15 cellular contexts compared by ENCODE assay signal in genomic region chr2:237964578-237965404, GRCh38. TPM values are rescaled to one million over a fixed set of nuclear protein-coding genes. Genes with fewer than 3 reads are reported as not detected.
DNase-seq lines count a peak whose midpoint lies in the region; ATAC-seq and TF ChIP-seq lines count a peak whose summit lies in the region.
"Had no signal": no experiment of that assay in that cellular context is flagged by ENCODE, and none has a peak within 500 bp of the region (broad histone marks: within the 10 kb centered on the region; RNA-seq: fewer than 3 reads in every experiment).

No MANE protein-coding gene starts in this region.

- H3K79me1 ChIP-seq in neuronal stem cell (ENCODE audit: low read depth, low read length): peaks cover 12% of the 10 kb centered on the region

- H3K36me3 Mint-ChIP-seq in activated CD4-positive, alpha-beta T cell treated with anti-CD3 and anti-CD28 coated beads, Interleukin-2, amount 10 ng/mL, durations not matched to agents 7 days and 5 days (ENCODE audit: low read depth): peaks cover 13% of the 10 kb centered on the region
- H3K36me3 Mint-ChIP-seq in progenitor cell of endocrine pancreas (ENCODE audit: insufficient read depth): peaks cover 2% of the 10 kb centered on the region

- peaks cover 4 to 7% of the 10 kb centered on the region in 2 donors for H3K36me3 ChIP-seq in neuronal stem cell (replicated peaks in 1 of 2; ENCODE audit: control insufficient read depth in 2 of 2, insufficient read depth in 2 of 2, low read length in 2 of 2)
- H3K36me3 ChIP-seq: suprapubic skin had no signal

- no peak overlapping the region for H3K14ac ChIP-seq in neuronal stem cell (ENCODE audit: low read length)

- no peak for TF ChIP-seq CTCF in progenitor cell of endocrine pancreas (IDR thresholded peaks at IDR 0.05; ENCODE audit: unreplicated experiment)

- no peak overlapping the region for H2BK120ac ChIP-seq in neuronal stem cell (ENCODE audit: low read depth, low read length)

- no peak overlapping the region for H4K8ac ChIP-seq in neuronal stem cell (ENCODE audit: low read depth, low read length)

- H2BK5ac ChIP-seq in neuronal stem cell (ENCODE audit: low read length): no peak overlapping the region

- peak; percentile 51 for ATAC-seq in esophagus mucosa
- no peak for ATAC-seq in HG02610 (IDR thresholded peaks at IDR 0.05; ENCODE audit: unreplicated experiment)
- ATAC-seq: activated CD4-positive, alpha-beta T cell treated with anti-CD3 and anti-CD28 coated beads for 36 hours had no signal

- H2AFZ ChIP-seq in neuronal stem cell (ENCODE audit: low read length): no peak overlapping the region

- DNase-seq in activated CD4-positive, alpha-beta T cell treated with anti-CD3 and anti-CD28 coated beads, Interleukin-2, amount 10 ng/mL, durations not matched to agents 7 days and 5 days: no peak
- no peak for DNase-seq in activated CD4-positive, alpha-beta T cell treated with anti-CD3 and anti-CD28 coated beads, Interleukin-2, amount 50 U/mL, for 48 hours
- DNase-seq in RPMI7951 (ENCODE audit: low read depth): peak; percentile 19
- no peak for DNase-seq in progenitor cell of endocrine pancreas (ENCODE audit: low spot score, unreplicated experiment)
- DNase-seq in NCI-H446 treated with DMSO at 0.1 percent for 48 hours (lab: John Stamatoyannopoulos, UW): no peak
- DNase-seq in neuronal stem cell (ENCODE audit: low spot score): no peak
- DNase-seq: activated CD4-positive, alpha-beta T cell treated with anti-CD3 and anti-CD28 coated beads for 36 hours; activated naive CD4-positive, alpha-beta T cell; head of caudate nucleus; NCI-H1092 treated with DMSO at 0.1 percent for 48 hours; NCI-H526 treated with DMSO at 0.1 percent for 48 hours had no signal

- H3K9ac ChIP-seq in neuronal stem cell (ENCODE audit: low read depth, low read length, poor library complexity): no peak overlapping the region

- no peak overlapping the region for H3K18ac ChIP-seq in neuronal stem cell (ENCODE audit: low read length)

- CTCF ChIA-PET in activated CD4-positive, alpha-beta T cell treated with anti-CD3 and anti-CD28 coated beads, Interleukin-2, amount 10 ng/mL, durations not matched to agents 7 days and 5 days (lab: Charles Lee): interaction anchor here (0.6 kb wide), 1 partner anchor 280 kb away, joined by 4 read pairs; no protein-coding TSS in a partner anchor

- H3K4ac ChIP-seq in neuronal stem cell (ENCODE audit: low read length): no peak overlapping the region

- WGBS in neuronal stem cell (ENCODE audit: extremely low coverage in 2 of 2, insufficient read length in 2 of 2, insufficient replicate concordance in 1 of 2), 2 donors: no CpG with 5 or more reads among the region's 11 CpGs

- H3K27me3 Mint-ChIP-seq in activated CD4-positive, alpha-beta T cell treated with anti-CD3 and anti-CD28 coated beads, Interleukin-2, amount 10 ng/mL, durations not matched to agents 7 days and 5 days: no peaks in the 10 kb centered on the region
- H3K27me3 Mint-ChIP-seq in progenitor cell of endocrine pancreas: no peaks in the 10 kb centered on the region
- H3K27me3 Mint-ChIP-seq: activated CD4-positive, alpha-beta T cell treated with anti-CD3 and anti-CD28 coated beads for 36 hours had no signal

- H3K4me3 ChIP-seq in neuronal stem cell (ENCODE audit: low read length in 2 of 2): no peak overlapping the region
- H3K4me3 ChIP-seq: lung, suprapubic skin had no signal

- peaks cover 30% of the 10 kb centered on the region for H3K4me1 Mint-ChIP-seq in activated CD4-positive, alpha-beta T cell treated with anti-CD3 and anti-CD28 coated beads, Interleukin-2, amount 10 ng/mL, durations not matched to agents 7 days and 5 days
- peaks cover 18% of the 10 kb centered on the region for H3K4me1 Mint-ChIP-seq in progenitor cell of endocrine pancreas (ENCODE audit: low read depth)

- H3K4me3 Mint-ChIP-seq in activated CD4-positive, alpha-beta T cell treated with anti-CD3 and anti-CD28 coated beads, Interleukin-2, amount 10 ng/mL, durations not matched to agents 7 days and 5 days: peak overlapping the region; percentile 23
- H3K4me3 Mint-ChIP-seq in progenitor cell of endocrine pancreas (ENCODE audit: low read depth): peak overlapping the region; percentile 11
- H3K4me3 Mint-ChIP-seq: activated CD4-positive, alpha-beta T cell treated with anti-CD3 and anti-CD28 coated beads for 36 hours had no signal

- H3K4me2 ChIP-seq in neuronal stem cell (ENCODE audit: insufficient read depth, low read length, poor library complexity, severe bottlenecking): no peak overlapping the region

- H2AK5ac ChIP-seq in neuronal stem cell (ENCODE audit: low read depth, low read length): no peak overlapping the region

- H3K4me1 ChIP-seq in neuronal stem cell (ENCODE audit: control insufficient read depth in 2 of 2, insufficient read depth in 1 of 2, low read depth in 1 of 2, low read length in 2 of 2): peaks cover 7% of the 10 kb centered on the region in 2 donors

- no peak overlapping the region for H4K91ac ChIP-seq in neuronal stem cell (ENCODE audit: low read depth, low read length, poor library complexity)

- H3K27ac ChIP-seq in neuronal stem cell (replicated peaks; ENCODE audit: low read length): no peak overlapping the region
- H3K27ac ChIP-seq: suprapubic skin had no signal

- peaks cover 0 to 6% (median 0%) of the 10 kb centered on the region in 3 experiments for H3K27me3 ChIP-seq in neuronal stem cell (ENCODE audit: control insufficient read depth in 3 of 3, insufficient read depth in 3 of 3, low read depth in 1 of 3, low read length in 3 of 3)
- H3K27me3 ChIP-seq: suprapubic skin had no signal

- POLR2A ChIA-PET in activated CD4-positive, alpha-beta T cell treated with anti-CD3 and anti-CD28 coated beads, Interleukin-2, amount 10 ng/mL, durations not matched to agents 7 days and 5 days (lab: Charles Lee): no interaction called here

- H2BK12ac ChIP-seq in neuronal stem cell (ENCODE audit: low read length): no peak overlapping the region

- no peak overlapping the region for H3K23ac ChIP-seq in neuronal stem cell (ENCODE audit: low read depth, low read length, poor library complexity)

- peaks cover 11 to 16% of the 10 kb centered on the region in 2 donors for H3K9me3 ChIP-seq in neuronal stem cell (replicated peaks in 1 of 2; ENCODE audit: control insufficient read depth in 2 of 2, insufficient read depth in 1 of 2, low read depth in 1 of 2, low read length in 2 of 2)

- H2BK15ac ChIP-seq in neuronal stem cell (ENCODE audit: low read length): no peak overlapping the region

- H3K9me3 Mint-ChIP-seq in activated CD4-positive, alpha-beta T cell treated with anti-CD3 and anti-CD28 coated beads, Interleukin-2, amount 10 ng/mL, durations not matched to agents 7 days and 5 days: peaks cover 13% of the 10 kb centered on the region
- H3K9me3 Mint-ChIP-seq in progenitor cell of endocrine pancreas (ENCODE audit: low read depth): peaks cover 4% of the 10 kb centered on the region

- no peak overlapping the region for H3K27ac Mint-ChIP-seq in activated CD4-positive, alpha-beta T cell treated with anti-CD3 and anti-CD28 coated beads, Interleukin-2, amount 10 ng/mL, durations not matched to agents 7 days and 5 days
- H3K27ac Mint-ChIP-seq in progenitor cell of endocrine pancreas: peak overlapping the region; percentile 41
- H3K27ac Mint-ChIP-seq: activated CD4-positive, alpha-beta T cell treated with anti-CD3 and anti-CD28 coated beads for 36 hours had no signal

RNA-seq across cellular contexts. Expression of gene UBE2F, which starts 2.0 kb away (rescaled TPM):
- 10 to 100 TPM; 71.4 to 80.5 TPM for total RNA-seq in activated CD4-positive, alpha-beta T cell treated with anti-CD3 and anti-CD28 coated beads, Interleukin-2, amount 10 ng/mL, durations not matched to agents 7 days and 5 days
- 106 and 109 TPM in 2 replicates for total RNA-seq in RPMI7951 (2014; rRNA removed; shearing (Covaris generic))
- total RNA-seq in esophagus mucosa (58.2 TPM), progenitor cell of endocrine pancreas (38.6 and 47.9 TPM in 2 replicates)
- 35.5 TPM for polyA plus RNA-seq in neuronal stem cell (2013, experiment 1 of 2)
- 36.1 TPM for polyA plus RNA-seq in neuronal stem cell (2013, experiment 2 of 2)
